In genomic region chr20:62761058-62761758, GRCh38 we compare ENCODE assay signal across 24 cellular contexts. TPM values are rescaled to one million over a fixed set of nuclear protein-coding genes. Genes with fewer than 3 reads are reported as not detected.
A peak's percentile ranks its signal among the peaks of the same experiment; 100 is the strongest.
DNase-seq lines count a peak whose midpoint lies in the region; ATAC-seq, FAIRE-seq and TF ChIP-seq lines count a peak whose summit lies in the region.
"Had no signal": no experiment of that assay in that cellular context is flagged by ENCODE, and none has a peak within 500 bp of the region (broad histone marks: within the 10 kb centered on the region; RNA-seq: fewer than 3 reads in every experiment).

No MANE protein-coding gene starts in this region.

- H3K27ac Mint-ChIP-seq in Caco-2 (ENCODE audit: unreplicated experiment), result no peak overlapping the region
- H3K27ac Mint-ChIP-seq: activated CD4-positive, alpha-beta T cell treated with anti-CD3 and anti-CD28 coated beads, Interleukin-2, amount 10 ng/mL, durations not matched to agents 24 days and 14 days had no signal

- H4K20me1 ChIP-seq in hepatocyte (ENCODE audit: insufficient read depth, poor library complexity, severe bottlenecking), result no peaks in the 10 kb centered on the region

- in situ Hi-C loops in G401 (cut with HindIII; ENCODE audit: low sequenced_read_pairs), result no loop called here

- H3K9me3 ChIP-seq in RWPE2 (ENCODE audit: severe bottlenecking), result no peaks in the 10 kb centered on the region
- no peaks in the 10 kb centered on the region for H3K9me3 ChIP-seq in hepatocyte (ENCODE audit: low read depth)
- H3K9me3 ChIP-seq in pancreas, result no peaks in the 10 kb centered on the region
- H3K9me3 ChIP-seq in Caco-2, result peaks cover 10% of the 10 kb centered on the region; the same call in 1 of the 2 replicates
- H3K9me3 ChIP-seq: uterus had no signal

- BruUV-seq in Caco-2 (replicated peaks; lab: Mats Ljungman, UMichigan), result no TSS peak

- H3K27me3 ChIP-seq in RWPE2 (ENCODE audit: insufficient read depth, poor library complexity, severe bottlenecking), result no peaks in the 10 kb centered on the region
- no peaks in the 10 kb centered on the region for H3K27me3 ChIP-seq in hepatocyte
- H3K27me3 ChIP-seq in pancreas, result no peaks in the 10 kb centered on the region
- no peaks in the 10 kb centered on the region; the same call in none of the 2 replicates for H3K27me3 ChIP-seq in Caco-2 (replicated peaks; ENCODE audit: control insufficient read depth, insufficient read depth, low read length)

- POLR2A ChIA-PET in HEK293T (lab: Yijun Ruan, JAX) (no interaction called here), Caco-2 (lab: Charles Lee) (interaction anchor here (0.6 kb wide), 1 partner anchor 27 kb away, joined by 3 read pairs; no protein-coding TSS in a partner anchor)

- H3K4me3 ChIP-seq in RWPE2 (ENCODE audit: severe bottlenecking), result no peak overlapping the region
- no peak overlapping the region for H3K4me3 ChIP-seq in hepatocyte
- no peak overlapping the region for H3K4me3 ChIP-seq in pancreas
- H3K4me3 ChIP-seq in Caco-2 (ENCODE audit: low read depth, low read length), result no peak overlapping the region
- H3K4me3 ChIP-seq: uterus had no signal

- CTCF ChIA-PET in HEK293T (lab: Yijun Ruan, JAX), result no interaction called here
- CTCF ChIA-PET in Caco-2 (lab: Charles Lee), result no interaction called here

- H3K9me2 ChIP-seq in hepatocyte (replicated peaks; ENCODE audit: insufficient read depth), result no peaks in the 10 kb centered on the region

- H3K36me3 ChIP-seq in RWPE2 (ENCODE audit: low read depth) (no peaks in the 10 kb centered on the region), hepatocyte (replicated peaks; ENCODE audit: insufficient read depth, low read depth) (no peaks in the 10 kb centered on the region), pancreas (no peaks in the 10 kb centered on the region), Caco-2 (ENCODE audit: control insufficient read depth, insufficient read depth, low read length) (no peaks in the 10 kb centered on the region)
- H3K36me3 ChIP-seq: uterus had no signal

- TF ChIP-seq CTCF in RWPE2 (IDR thresholded peaks at IDR 0.05; ENCODE audit: poor library complexity, severe bottlenecking), result no peak
- TF ChIP-seq CTCF in hepatocyte (IDR thresholded peaks at IDR 0.05; ENCODE audit: poor library complexity), result no peak
- TF ChIP-seq CTCF in pancreas (IDR thresholded peaks at IDR 0.05), result no peak
- TF ChIP-seq CTCF in Caco-2 (IDR thresholded peaks at IDR 0.05; ENCODE audit: insufficient read depth in 1 of 2, low read depth in 1 of 2, low read length in 1 of 2, severe bottlenecking in 1 of 2, unreplicated experiment in 1 of 2), result no peak

- H3K27me3 Mint-ChIP-seq in Caco-2 (ENCODE audit: insufficient read depth, unreplicated experiment), result peaks cover 9% of the 10 kb centered on the region

- no peak overlapping the region for H3K4me2 ChIP-seq in hepatocyte

- peak; percentile 43 for DNase-seq in G401 (ENCODE audit: low spot score)
- DNase-seq in RWPE2 (ENCODE audit: low spot score), result no peak
- no peak for DNase-seq in hepatocyte (ENCODE audit: low spot score)
- peak in 2 of 6 donors; percentile 54 to 76 for DNase-seq in pancreas
- DNase-seq in HEK293T (ENCODE audit: extremely low spot score), result no peak
- DNase-seq in Caco-2, result no peak
- no peak for DNase-seq in NCI-H82 treated with DMSO at 0.1 percent for 48 hours (lab: John Stamatoyannopoulos, UW; ENCODE audit: unreplicated experiment)
- DNase-seq: activated CD4-positive, alpha-beta T cell treated with anti-CD3 and anti-CD28 coated beads, Interleukin-2, amount 10 ng/mL, durations not matched to agents 24 days and 14 days; activated CD8-positive, alpha-beta memory T cell treated with anti-CD3 and anti-CD28 coated beads, Interleukin-2, amount 50 U/mL, for 48 hours; activated gamma-delta T cell; amniotic stem cell; COR-L47; EL; H7; hippocampal formation; islet precursor cell; mesendoderm; NCI-H1105; NCI-H526 treated with DMSO at 0.1 percent for 48 hours; PC-3; stimulated activated CD4-positive, alpha-beta T cell treated with anti-CD3 and anti-CD28 coated beads, Interleukin-4, amount 100 ng/mL, for 1 hour; uterus had no signal

- H3K27ac ChIP-seq in RWPE2 (ENCODE audit: poor library complexity, severe bottlenecking) (no peak overlapping the region), hepatocyte (peak overlapping the region; percentile 38), pancreas (peak overlapping the region in 2 of 4 donors; percentile 15 to 22)
- H3K27ac ChIP-seq: uterus had no signal

- no peak overlapping the region for H2AFZ ChIP-seq in hepatocyte

- no peaks in the 10 kb centered on the region for H3K79me2 ChIP-seq in hepatocyte

- peaks cover 16% of the 10 kb centered on the region for H3K9me3 Mint-ChIP-seq in Caco-2 (ENCODE audit: unreplicated experiment)
- H3K9me3 Mint-ChIP-seq: activated CD4-positive, alpha-beta T cell treated with anti-CD3 and anti-CD28 coated beads, Interleukin-2, amount 10 ng/mL, durations not matched to agents 24 days and 14 days had no signal

- no peak for FAIRE-seq in pancreas (lab: Jason Lieb, UNC)

- intact Hi-C loops in pancreas (cut with DNase I) (no loop called here), Caco-2 (cut with micrococcal nuclease; ENCODE audit: unreplicated experiment) (no loop called here)

- no peak overlapping the region for H3K4me3 Mint-ChIP-seq in Caco-2 (ENCODE audit: unreplicated experiment)
- H3K4me3 Mint-ChIP-seq: activated CD4-positive, alpha-beta T cell treated with anti-CD3 and anti-CD28 coated beads, Interleukin-2, amount 10 ng/mL, durations not matched to agents 24 days and 14 days had no signal

- no peaks in the 10 kb centered on the region for H3K4me1 ChIP-seq in RWPE2 (ENCODE audit: insufficient read depth, poor library complexity, severe bottlenecking)
- peaks cover 19% of the 10 kb centered on the region for H3K4me1 ChIP-seq in hepatocyte (ENCODE audit: insufficient read depth)
- no peaks in the 10 kb centered on the region for H3K4me1 ChIP-seq in pancreas
- no peaks in the 10 kb centered on the region for H3K4me1 ChIP-seq in Caco-2
- H3K4me1 ChIP-seq: uterus had no signal

- H3K4me1 Mint-ChIP-seq in Caco-2 (ENCODE audit: low read depth, unreplicated experiment), result no peaks in the 10 kb centered on the region
- H3K4me1 Mint-ChIP-seq: activated CD4-positive, alpha-beta T cell treated with anti-CD3 and anti-CD28 coated beads, Interleukin-2, amount 10 ng/mL, durations not matched to agents 24 days and 14 days had no signal

- ATAC-seq in RWPE2 (ENCODE audit: low read depth) (peak; percentile 4; the same call in 2 of the 3 replicates), pancreas (peak; percentile 43 to 77 (median 58)), HG03432 (IDR thresholded peaks at IDR 0.05; ENCODE audit: unreplicated experiment) (no peak)
- ATAC-seq: PC-3 had no signal

- H3K36me3 Mint-ChIP-seq in Caco-2 (ENCODE audit: insufficient read depth, unreplicated experiment), result no peaks in the 10 kb centered on the region

- 74% methylated on average over 20 of the region's 22 CpGs for WGBS in hepatocyte (ENCODE audit: low lambda C conversion rate, missing lambda C conversion rate)
- 42 to 43% methylated on average over 22 of the region's 22 CpGs for WGBS in pancreas, 2 donors

TF ChIP-seq in HEK293T, 16 proteins besides CTCF, POLR2A, EP300 and RAD21:
- TF ChIP-seq SP1 (IDR thresholded peaks at IDR 0.05) (no peak), FOXM1 (IDR thresholded peaks at IDR 0.05; ENCODE audit: borderline replicate concordance) (no peak), BHLHE40 (IDR thresholded peaks at IDR 0.05; ENCODE audit: borderline replicate concordance) (no peak), ZNF384 (IDR thresholded peaks at IDR 0.05) (no peak), LEF1 (IDR thresholded peaks at IDR 0.05; ENCODE audit: borderline replicate concordance) (no peak), PKNOX1 (IDR thresholded peaks at IDR 0.05) (no peak), SUZ12 (IDR thresholded peaks at IDR 0.05) (no peak), L3MBTL2 (conservative IDR thresholded peaks at IDR 0.05) (no peak), HDGF (IDR thresholded peaks at IDR 0.05; ENCODE audit: borderline replicate concordance) (no peak), TARDBP (IDR thresholded peaks at IDR 0.05) (no peak), NFRKB (IDR thresholded peaks at IDR 0.05) (no peak)

RNA-seq across cellular contexts. Expression of gene MRGBP, which starts 35.1 kb away (rescaled TPM):
- 25.2 and 33.6 TPM in 2 replicates for total RNA-seq in G401 (2014; rRNA removed; shearing (Covaris generic))
- total RNA-seq in hepatocyte (14.0 and 18.9 TPM in 2 replicates), pancreas (1 to 10 TPM; 2.6 to 4.4 (median 3.7) TPM), Caco-2 (2022) (40.3 and 43.4 TPM in 2 replicates)
- polyA plus RNA-seq in hepatocyte (18.9 and 20.5 TPM in 2 replicates), pancreas (10 to 100 TPM in 1 of 2 donors, 1 to 10 TPM in 1; 5.3 to 11.3 TPM)

RNA-seq across cellular contexts. Expression of gene OGFR, which starts 43.4 kb away (rescaled TPM):
- total RNA-seq in G401 (2014; rRNA removed; shearing (Covaris generic)), result 43.9 and 45.6 TPM in 2 replicates
- 43.8 and 47.6 TPM in 2 replicates for total RNA-seq in hepatocyte
- polyA plus RNA-seq in hepatocyte, result 76.2 and 80.8 TPM in 2 replicates
- 10 to 100 TPM; 18.1 to 25.4 (median 21.0) TPM for total RNA-seq in pancreas
- 10 to 100 TPM; 50.8 to 79.5 TPM for polyA plus RNA-seq in pancreas
- total RNA-seq in Caco-2 (2022), result 78.2 and 84.7 TPM in 2 replicates

RNA-seq across cellular contexts. Expression of gene NTSR1, which starts 52.6 kb away (rescaled TPM):
- not detected in 2 replicates for total RNA-seq in G401 (2014; rRNA removed; shearing (Covaris generic))
- 0.08 and 0.37 TPM in 2 replicates for total RNA-seq in hepatocyte
- polyA plus RNA-seq in hepatocyte, result 0.09 TPM in 1 of 2 replicates, not detected in the other
- under 1 TPM in 4 of 6 donors, not detected in 2; 0.04 to 0.12 (median 0.09) TPM for total RNA-seq in pancreas
- under 1 TPM; 0.02 to 0.15 TPM for polyA plus RNA-seq in pancreas
- 0.14 and 0.16 TPM in 2 replicates for total RNA-seq in Caco-2 (2022)
- total RNA-seq: activated CD4-positive, alpha-beta T cell treated with anti-CD3 and anti-CD28 coated beads, Interleukin-2, amount 10 ng/mL, durations not matched to agents 24 days and 14 days; uterus had no signal

RNA-seq across cellular contexts. Expression of gene COL9A3, which starts 55.6 kb away (rescaled TPM):
- 8.6 TPM in 2 replicates for total RNA-seq in G401 (2014; rRNA removed; shearing (Covaris generic))
- total RNA-seq in hepatocyte, result 22.6 and 23.9 TPM in 2 replicates
- 68.1 and 77.0 TPM in 2 replicates for polyA plus RNA-seq in hepatocyte
- total RNA-seq in pancreas, result 10 to 100 TPM in 1 of 6 donors, 1 to 10 TPM in 5; 1.7 to 35.2 (median 7.3) TPM
- polyA plus RNA-seq in pancreas, result 100 to 1,000 TPM; 149 to 183 TPM
- total RNA-seq in Caco-2 (2022), result 6.4 and 7.9 TPM in 2 replicates
- total RNA-seq: activated CD4-positive, alpha-beta T cell treated with anti-CD3 and anti-CD28 coated beads, Interleukin-2, amount 10 ng/mL, durations not matched to agents 24 days and 14 days; LHCN-M2 had no signal
